Comparison of ENCODE assay signal across 15 cellular contexts in the genomic region with DNA sequence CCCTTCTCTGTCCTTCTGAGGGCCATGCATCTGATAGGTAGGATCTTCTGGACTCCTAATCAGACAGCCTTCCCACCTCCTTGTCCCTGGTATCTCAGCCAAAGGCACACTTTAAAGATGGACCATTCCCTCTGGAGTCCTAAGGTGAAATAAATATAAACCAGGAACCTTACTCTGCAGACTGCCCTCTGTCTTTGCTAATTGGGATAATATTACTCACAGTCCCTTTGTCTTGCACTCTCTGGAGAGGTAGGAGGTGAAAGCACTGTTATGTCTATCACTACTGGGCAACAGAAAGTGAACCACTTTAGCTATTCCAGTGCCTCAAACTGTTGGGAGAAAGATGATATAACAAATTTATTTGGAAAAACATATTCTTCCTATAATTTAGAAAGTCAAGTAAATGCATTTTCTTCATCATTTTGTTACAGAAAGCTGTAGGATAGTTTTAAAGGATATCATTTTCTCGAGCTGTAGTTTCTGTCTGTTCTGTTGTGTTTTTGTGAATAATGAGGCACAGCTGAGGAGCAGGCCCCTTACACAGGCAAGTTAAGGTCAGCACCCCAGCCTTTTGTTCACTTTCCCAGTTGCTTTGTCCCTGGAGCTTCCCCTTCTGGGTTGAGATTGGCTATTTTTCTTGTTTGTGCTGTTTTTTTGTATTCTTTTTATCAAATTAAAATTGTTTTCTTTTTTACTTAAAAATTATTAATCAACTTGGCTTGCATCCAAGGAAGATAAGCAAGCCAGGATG.
DNase-seq lines count a peak whose midpoint lies in the region; ATAC-seq, FAIRE-seq and TF ChIP-seq lines count a peak whose summit lies in the region.
"Had no signal": no experiment of that assay in that cellular context is flagged by ENCODE, and none has a peak within 500 bp of the region (broad histone marks: within the 10 kb centered on the region; RNA-seq: fewer than 3 reads in every experiment).

No MANE protein-coding gene starts in this region.

- POLR2A ChIA-PET in HCT116 (lab: Charles Lee), result no interaction called here

- H3K9me2 ChIP-seq in HCT116 (ENCODE audit: insufficient read depth), result no peaks in the 10 kb centered on the region

- H3K4me1 ChIP-seq in HCT116 (ENCODE audit: control insufficient read depth in 1 of 2, insufficient read depth in 2 of 2, low read length in 2 of 2) (peaks cover 42 to 90% of the 10 kb centered on the region in 2 experiments), keratinocyte (ENCODE audit: control insufficient read depth, extremely low read depth, insufficient read depth, low read length) (peaks cover 54% of the 10 kb centered on the region), skeletal muscle tissue (ENCODE audit: control insufficient read depth in 3 of 3, insufficient read depth in 3 of 3, low read length in 3 of 3) (peaks cover 9 to 18% (median 12%) of the 10 kb centered on the region in 3 donors)

- CTCF ChIA-PET in HCT116 (lab: Charles Lee), result interaction anchor here (1.0 to 1.4 kb wide), 4 partner anchors 10 to 197 kb away, joined by 3 to 6 read pairs (median 4); no protein-coding TSS in a partner anchor

- no peaks in the 10 kb centered on the region for H3K27me3 ChIP-seq in HCT116 (ENCODE audit: insufficient read depth, low read length)
- no peaks in the 10 kb centered on the region for H3K27me3 ChIP-seq in keratinocyte (ENCODE audit: control insufficient read depth, extremely low read depth, insufficient read depth, low read length)
- H3K27me3 ChIP-seq in skeletal muscle tissue (ENCODE audit: control insufficient read depth in 3 of 3, insufficient read depth in 3 of 3, low read length in 3 of 3), result no peaks in the 10 kb centered on the region

- H3K4me2 ChIP-seq in HCT116 (ENCODE audit: low read length) (peak overlapping the region; percentile 75), keratinocyte (ENCODE audit: control insufficient read depth, extremely low read depth, insufficient read depth, low read depth, low read length) (peak overlapping the region; percentile 84)

- no peaks in the 10 kb centered on the region for H3K9me3 Mint-ChIP-seq in chondrocyte (ENCODE audit: low read depth)
- H3K9me3 Mint-ChIP-seq in glutamatergic neuron (ENCODE audit: unreplicated experiment), result no peaks in the 10 kb centered on the region

- H2AFZ ChIP-seq in HCT116 (ENCODE audit: low read depth, low read length, poor library complexity, severe bottlenecking) (no peak overlapping the region), keratinocyte (ENCODE audit: control insufficient read depth, low read length) (peak overlapping the region; percentile 76)

- TF ChIP-seq CTCF in HCT116 (IDR thresholded peaks at IDR 0.05 in 2 of 3, conservative IDR thresholded peaks at IDR 0.05 in 1 of 3; ENCODE audit: borderline replicate concordance in 1 of 3, insufficient read depth in 1 of 3, low read depth in 2 of 3, low read length in 2 of 3) (peak in 2 of 3 experiments; percentile 28 to 40; a peak in 4 of 6 replicates), chondrocyte (IDR thresholded peaks at IDR 0.05) (peak; percentile 22), keratinocyte (optimal IDR thresholded peaks at IDR 0.05 in 1 of 3, IDR thresholded peaks at IDR 0.05 in 1 of 3, conservative IDR thresholded peaks at IDR 0.05 in 1 of 3; ENCODE audit: extremely low read depth in 1 of 3, insufficient read depth in 2 of 3, low read length in 3 of 3) (peak in 1 of 3 experiments; percentile 21), glutamatergic neuron (IDR thresholded peaks at IDR 0.05; ENCODE audit: partially characterized antibody, unreplicated experiment) (no peak)

- intact Hi-C loops in HCT116 (cut with micrococcal nuclease), result no loop called here

- DNase-seq in HCT116 (ENCODE audit: low read depth, low spot score), result no peak
- DNase-seq in chondrocyte (ENCODE audit: low spot score), result no peak
- no peak for DNase-seq in keratinocyte (ENCODE audit: low read depth, low spot score)
- DNase-seq in GM03348 (ENCODE audit: low spot score), result no peak
- no peak for DNase-seq in glutamatergic neuron
- DNase-seq: activated naive CD4-positive, alpha-beta T cell treated with anti-CD3 and anti-CD28 coated beads, Interleukin-2, amount 50 U/mL, for 16 hours; HCEC 1CT; left colon; NCI-H1417; NCI-H526; stimulated activated CD8-positive, alpha-beta memory T cell treated with anti-CD3 and anti-CD28 coated beads, Interleukin-4, amount 100 ng/mL, for 48 hours had no signal

- dilution Hi-C loops in keratinocyte (cut with MboI; ENCODE audit: extremely low pct_ligation_motif_present, low sequenced_read_pairs), result no loop called here

- H3K36me3 ChIP-seq in HCT116 (ENCODE audit: control insufficient read depth in 1 of 2, insufficient read depth in 2 of 2, low read length in 2 of 2) (no peaks in the 10 kb centered on the region), keratinocyte (ENCODE audit: control insufficient read depth in 2 of 2, extremely low read depth in 1 of 2, insufficient read depth in 2 of 2, low read length in 2 of 2) (no peaks in the 10 kb centered on the region), skeletal muscle tissue (ENCODE audit: control insufficient read depth in 3 of 3, insufficient read depth in 3 of 3, low read length in 3 of 3) (no peaks in the 10 kb centered on the region)

- H4K20me1 ChIP-seq in HCT116 (ENCODE audit: insufficient read depth) (no peaks in the 10 kb centered on the region), keratinocyte (ENCODE audit: control insufficient read depth, extremely low read depth, insufficient read depth, low read length) (no peaks in the 10 kb centered on the region)

- H3K27me3 Mint-ChIP-seq in chondrocyte (ENCODE audit: low read depth) (no peaks in the 10 kb centered on the region), glutamatergic neuron (ENCODE audit: unreplicated experiment) (peaks cover 2% of the 10 kb centered on the region)

- TF ChIP-seq RAD21 in HCT116 (IDR thresholded peaks at IDR 0.05; ENCODE audit: low read depth), result no peak

- H3K4me1 Mint-ChIP-seq in chondrocyte (ENCODE audit: low read depth) (peaks cover 37% of the 10 kb centered on the region), glutamatergic neuron (ENCODE audit: low read depth, unreplicated experiment) (no peaks in the 10 kb centered on the region)

- ATAC-seq in HCT116 (peak; percentile 37; the same call in 1 of the 2 replicates), GM18505 (IDR thresholded peaks at IDR 0.05; ENCODE audit: unreplicated experiment) (no peak), HG03097 (IDR thresholded peaks at IDR 0.05; ENCODE audit: low FRiP score, unreplicated experiment) (no peak)
- ATAC-seq: left colon had no signal

- no peak overlapping the region for H3K4me3 ChIP-seq in HCT116 (replicated peaks in 1 of 2; ENCODE audit: low read depth in 1 of 2, low read length in 2 of 2)
- H3K4me3 ChIP-seq in keratinocyte (ENCODE audit: control insufficient read depth in 2 of 3, extremely low read depth in 1 of 3, insufficient read depth in 2 of 3, low read depth in 1 of 3, low read length in 3 of 3), result no peak overlapping the region
- H3K4me3 ChIP-seq in skeletal muscle tissue (ENCODE audit: low read length in 3 of 3), result no peak overlapping the region

- H3K27ac ChIP-seq in HCT116 (ENCODE audit: low read depth, low read length), result peak overlapping the region; percentile 13; the same call in 1 of the 2 replicates
- peak overlapping the region; percentile 13 for H3K27ac ChIP-seq in keratinocyte (ENCODE audit: control insufficient read depth, insufficient read depth, low read length)
- peak overlapping the region; percentile 4 for H3K27ac ChIP-seq in skeletal muscle tissue (ENCODE audit: low read depth, low read length)

- H3K9me3 ChIP-seq in HCT116 (ENCODE audit: control insufficient read depth in 1 of 2, insufficient read depth in 1 of 2, low read depth in 1 of 2, low read length in 2 of 2), result no peaks in the 10 kb centered on the region
- H3K9me3 ChIP-seq in keratinocyte (ENCODE audit: control insufficient read depth, low read depth, low read length), result no peaks in the 10 kb centered on the region
- H3K9me3 ChIP-seq in skeletal muscle tissue (ENCODE audit: control insufficient read depth in 3 of 3, low read length in 3 of 3), result no peaks in the 10 kb centered on the region

- no peak overlapping the region for H3K27ac Mint-ChIP-seq in chondrocyte (ENCODE audit: unreplicated experiment)
- H3K27ac Mint-ChIP-seq in glutamatergic neuron (ENCODE audit: unreplicated experiment), result no peak overlapping the region

- TF ChIP-seq POLR2A in HCT116 (IDR thresholded peaks at IDR 0.05; ENCODE audit: borderline replicate concordance, extremely low read depth, insufficient read depth, insufficient read length), result no peak
- no peak for TF ChIP-seq POLR2A in GM18505 (IDR thresholded peaks at IDR 0.05; ENCODE audit: borderline replicate concordance, extremely low read depth, insufficient read depth, insufficient read length)

- BruUV-seq in HCT116 (replicated peaks; lab: Mats Ljungman, UMichigan), result no TSS peak

- no peak overlapping the region for H3K4me3 Mint-ChIP-seq in chondrocyte (ENCODE audit: unreplicated experiment)
- H3K4me3 Mint-ChIP-seq in glutamatergic neuron (ENCODE audit: unreplicated experiment), result no peak overlapping the region
- H3K4me3 Mint-ChIP-seq: CD14-positive monocyte had no signal

- RAD21 ChIA-PET in HCT116 (lab: Charles Lee; ENCODE audit: low non-redundant PET in 1 of 2, low total read pairs in 2 of 2, uncharacterized antibody in 2 of 2, unreplicated experiment in 2 of 2), result no interaction called here

- no peaks in the 10 kb centered on the region for H3K9me1 ChIP-seq in keratinocyte (ENCODE audit: control insufficient read depth, extremely low read depth, insufficient read depth, low read length)

- H3K9ac ChIP-seq in HCT116 (ENCODE audit: low read length), result peak overlapping the region; percentile 67
- no peak overlapping the region for H3K9ac ChIP-seq in keratinocyte (ENCODE audit: control insufficient read depth, extremely low read depth, insufficient read depth, low read length)
- H3K9ac ChIP-seq in skeletal muscle tissue (ENCODE audit: low read depth in 1 of 3, low read length in 3 of 3), result no peak overlapping the region

- H3K36me3 Mint-ChIP-seq in chondrocyte (ENCODE audit: low read depth) (no peaks in the 10 kb centered on the region), glutamatergic neuron (ENCODE audit: unreplicated experiment) (no peaks in the 10 kb centered on the region)
- H3K36me3 Mint-ChIP-seq: CD14-positive monocyte had no signal

- peak; percentile 81 for FAIRE-seq in keratinocyte (lab: Jason Lieb, UNC)

- H3K79me2 ChIP-seq in HCT116 (ENCODE audit: insufficient read depth, low read length), result no peaks in the 10 kb centered on the region
- H3K79me2 ChIP-seq in keratinocyte (ENCODE audit: control insufficient read depth, insufficient read depth, low read length), result no peaks in the 10 kb centered on the region

TF ChIP-seq in HCT116, 20 proteins besides CTCF, POLR2A, EP300 and RAD21:
- TF ChIP-seq EZH2 (IDR thresholded peaks at IDR 0.05), result no peak
- TF ChIP-seq CBX3 (IDR thresholded peaks at IDR 0.05; ENCODE audit: low read depth), result peak; percentile 27; the same call in 1 of the 2 replicates
- no peak for TF ChIP-seq SP1 (IDR thresholded peaks at IDR 0.05; ENCODE audit: low read depth)
